In genomic region chr11:94024547-94024946, GRCh38 we compare ENCODE assay signal across 5 cellular contexts. TPM values are rescaled to one million over a fixed set of nuclear protein-coding genes. Genes with fewer than 3 reads are reported as not detected.
"Had no signal": no experiment of that assay in that cellular context is flagged by ENCODE, and none has a peak within 500 bp of the region (broad histone marks: within the 10 kb centered on the region; RNA-seq: fewer than 3 reads in every experiment).

No MANE protein-coding gene starts in this region.

- H3K27ac Mint-ChIP-seq: GM23338, H9 had no signal

- H3K4me2 ChIP-seq: GM23338 had no signal

- H3K4me3 Mint-ChIP-seq: GM23338, H9 had no signal

- H3K4me3 ChIP-seq: GM23338 had no signal

- DNase-seq: H9, HCEC 1CT, IMR-90 had no signal

RNA-seq across cellular contexts. Expression of gene HEPHL1, which starts 3.4 kb away (rescaled TPM):
- total RNA-seq: H9, HT-29 had no signal
